ENCODE assay signal across 19 cellular contexts in the genomic region with DNA sequence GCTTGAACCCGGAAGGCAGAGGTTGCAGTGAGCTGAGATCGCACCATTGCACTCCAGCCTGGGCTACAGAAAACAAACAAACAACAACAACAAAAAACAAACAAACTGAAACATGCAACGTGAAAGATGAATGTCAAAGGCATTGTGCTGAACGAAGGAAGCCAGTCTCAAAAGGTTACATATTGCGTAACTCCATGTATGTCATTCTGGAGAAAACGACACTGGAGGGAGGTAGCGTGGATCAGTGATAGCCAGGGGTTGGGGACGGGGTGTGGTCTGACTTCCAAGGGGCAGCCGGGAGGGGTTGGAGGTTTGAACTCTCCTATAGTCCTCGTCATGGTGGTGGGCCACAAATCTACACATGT. TPM values are rescaled to one million over a fixed set of nuclear protein-coding genes. Genes with fewer than 3 reads are reported as not detected.
DNase-seq lines count a peak whose midpoint lies in the region; ATAC-seq, FAIRE-seq and TF ChIP-seq lines count a peak whose summit lies in the region.
"Had no signal": no experiment of that assay in that cellular context is flagged by ENCODE, and none has a peak within 500 bp of the region (broad histone marks: within the 10 kb centered on the region; RNA-seq: fewer than 3 reads in every experiment).

No MANE protein-coding gene starts in this region.

- H3K23me2 ChIP-seq in H1 (ENCODE audit: low read depth, low read length), result no peaks in the 10 kb centered on the region

- TF ChIP-seq CTCF in H1 (IDR thresholded peaks at IDR 0.05; ENCODE audit: control extremely low read depth in 1 of 3, insufficient read depth in 1 of 3, low read depth in 1 of 3, low read length in 3 of 3), result no peak
- TF ChIP-seq CTCF in Caco-2 (IDR thresholded peaks at IDR 0.05; ENCODE audit: insufficient read depth in 1 of 2, low read depth in 1 of 2, low read length in 1 of 2, severe bottlenecking in 1 of 2, unreplicated experiment in 1 of 2), result no peak

- H4K5ac ChIP-seq in H1 (ENCODE audit: insufficient read length, low read depth, low read length), result no peak overlapping the region

- no peak overlapping the region for H3K27ac Mint-ChIP-seq in Caco-2 (ENCODE audit: unreplicated experiment)

- no peak overlapping the region for H2AFZ ChIP-seq in H1 (ENCODE audit: low read length)

- no peak overlapping the region for H3K18ac ChIP-seq in H1 (ENCODE audit: extremely low read depth, low read length)

- no peak for TF ChIP-seq RAD21 in H1 (IDR thresholded peaks at IDR 0.05 in 1 of 2, conservative IDR thresholded peaks at IDR 0.05 in 1 of 2; ENCODE audit: low read depth in 2 of 2, low read length in 2 of 2)

- no peak for FAIRE-seq in H1 (lab: Jason Lieb, UNC)

- no peaks in the 10 kb centered on the region for H3K9me3 Mint-ChIP-seq in Caco-2 (ENCODE audit: unreplicated experiment)
- H3K9me3 Mint-ChIP-seq: CD4-positive, CD25-positive, alpha-beta regulatory T cell had no signal

- POLR2A ChIA-PET in H1 (lab: Charles Lee; ENCODE audit: partially characterized antibody), result no interaction called here
- POLR2A ChIA-PET in Caco-2 (lab: Charles Lee), result no interaction called here

- H3K4me3 Mint-ChIP-seq in Caco-2 (ENCODE audit: unreplicated experiment), result no peak overlapping the region

- no peak overlapping the region for H2BK5ac ChIP-seq in H1 (ENCODE audit: low read depth, low read length)

- peaks cover 5% of the 10 kb centered on the region for H3K36me3 Mint-ChIP-seq in Caco-2 (ENCODE audit: insufficient read depth, unreplicated experiment)
- H3K36me3 Mint-ChIP-seq: CD4-positive, CD25-positive, alpha-beta regulatory T cell had no signal

- H3K9me3 ChIP-seq in BLaER1 treated with 17β-estradiol and CSF1 and Interleukin-3, amounts not matched to agents 10 nM and 100 nM (replicated peaks in 1 of 11), result peaks cover 5 to 47% (median 12%) of the 10 kb centered on the region in 11 experiments; a peak in 18 of 22 replicates
- H3K9me3 ChIP-seq in H1 (ENCODE audit: insufficient read depth in 2 of 2, low read depth in 1 of 2, low read length in 1 of 2), result peaks cover 0 to 3% of the 10 kb centered on the region in 2 experiments; a peak in 1 of 4 replicates
- H3K9me3 ChIP-seq in Caco-2, result no peaks in the 10 kb centered on the region; the same call in 1 of the 2 replicates
- H3K9me3 ChIP-seq: SK-N-SH had no signal

- no peak for TF ChIP-seq EP300 in H1 (IDR thresholded peaks at IDR 0.05; ENCODE audit: borderline replicate concordance in 1 of 2, low read depth in 2 of 2, low read length in 2 of 2)

- intact Hi-C loops in Caco-2 (cut with micrococcal nuclease; ENCODE audit: unreplicated experiment) (no loop called here), Right ventricle myocardium inferior (cut with DNase I) (no loop called here)

- H3K79me2 ChIP-seq in H1 (ENCODE audit: control insufficient read depth in 1 of 2, insufficient read depth in 2 of 2, low read length in 2 of 2), result no peaks in the 10 kb centered on the region

- H4K91ac ChIP-seq in H1 (replicated peaks; ENCODE audit: insufficient read length, low read length), result no peak overlapping the region

- 94% methylated on average over 10 of the region's 10 CpGs; no CpG with 5 or more reads in 1 of the 2 experiments for WGBS in H1 (ENCODE audit: extremely low coverage in 1 of 2, insufficient coverage in 1 of 2, insufficient read length in 1 of 2, insufficient replicate concordance in 2 of 2, low coverage in 1 of 2, low lambda C conversion rate in 2 of 2, missing lambda C conversion rate in 1 of 2), 2 experiments

- H3K4ac ChIP-seq in H1 (replicated peaks; ENCODE audit: insufficient read length, low read depth, low read length), result no peak overlapping the region

- H3K4me1 Mint-ChIP-seq in Caco-2 (ENCODE audit: low read depth, unreplicated experiment), result no peaks in the 10 kb centered on the region
- H3K4me1 Mint-ChIP-seq: CD4-positive, CD25-positive, alpha-beta regulatory T cell had no signal

- no peaks in the 10 kb centered on the region for H3K27me3 Mint-ChIP-seq in Caco-2 (ENCODE audit: insufficient read depth, unreplicated experiment)

- H3K23ac ChIP-seq in H1 (ENCODE audit: insufficient read length), result no peak overlapping the region

- no peak overlapping the region for H2BK12ac ChIP-seq in H1 (ENCODE audit: low read depth, low read length)

- H3K4me3 ChIP-seq in BLaER1 treated with 17β-estradiol and CSF1 and Interleukin-3, amounts not matched to agents 10 nM and 100 nM, result 0 out of 20 replicates have a peak overlapping the region, but pooled peaks of 1 of the 10 experiments have one; percentile 10
- H3K4me3 ChIP-seq in H7 (ENCODE audit: insufficient read depth, low read depth, low read length), result no peak overlapping the region
- H3K4me3 ChIP-seq in H1 (ENCODE audit: extremely low read depth in 1 of 4, insufficient read depth in 2 of 4, low read depth in 3 of 4, low read length in 4 of 4), result no peak overlapping the region
- no peak overlapping the region for H3K4me3 ChIP-seq in Caco-2 (ENCODE audit: low read depth, low read length)

- H4K20me1 ChIP-seq in BLaER1 treated with 17β-estradiol and CSF1 and Interleukin-3, amounts not matched to agents 10 nM and 100 nM, result no peaks in the 10 kb centered on the region
- H4K20me1 ChIP-seq in H1 (replicated peaks in 1 of 2; ENCODE audit: control insufficient read depth in 1 of 2, insufficient read depth in 2 of 2, low read length in 2 of 2), result no peaks in the 10 kb centered on the region

- no peak overlapping the region for H2BK20ac ChIP-seq in H1 (ENCODE audit: low read length)

- H4K8ac ChIP-seq in H1 (ENCODE audit: extremely low read depth, insufficient read depth, low read length), result no peak overlapping the region

- no peaks in the 10 kb centered on the region for H3K79me1 ChIP-seq in H1 (ENCODE audit: low read depth, low read length)

- CTCF ChIA-PET in H1 (lab: Charles Lee; ENCODE audit: partially characterized antibody) (no interaction called here), Caco-2 (lab: Charles Lee) (no interaction called here)

- no peak overlapping the region for H2BK15ac ChIP-seq in H1 (ENCODE audit: low read length)

- no peak overlapping the region for H2AK5ac ChIP-seq in H1 (ENCODE audit: low read depth, low read length)

- peak overlapping the region in 3 of 11 experiments; percentile 26 to 58 (median 54); a peak in 4 of 22 replicates for H3K9ac ChIP-seq in BLaER1 treated with 17β-estradiol and CSF1 and Interleukin-3, amounts not matched to agents 10 nM and 100 nM
- no peak overlapping the region for H3K9ac ChIP-seq in H1 (replicated peaks in 1 of 4; ENCODE audit: extremely low read depth in 1 of 4, low read depth in 3 of 4, low read length in 3 of 4)
- H3K9ac ChIP-seq: SK-N-SH had no signal

- no peak overlapping the region for H3K56ac ChIP-seq in H1 (replicated peaks; ENCODE audit: insufficient read length, low read depth, low read length)

- H3K36me3 ChIP-seq in BLaER1 treated with 17β-estradiol and CSF1 and Interleukin-3, amounts not matched to agents 10 nM and 100 nM, result no peaks in the 10 kb centered on the region
- H3K36me3 ChIP-seq in H7 (replicated peaks; ENCODE audit: control insufficient read depth, insufficient read depth, low read length), result no peaks in the 10 kb centered on the region
- no peaks in the 10 kb centered on the region for H3K36me3 ChIP-seq in H1 (ENCODE audit: control insufficient read depth in 2 of 4, insufficient read depth in 4 of 4, low read length in 3 of 4)
- H3K36me3 ChIP-seq in Caco-2 (ENCODE audit: control insufficient read depth, insufficient read depth, low read length), result no peaks in the 10 kb centered on the region

- ATAC-seq in Right ventricle myocardium inferior (no peak), HG03159 (IDR thresholded peaks at IDR 0.05; ENCODE audit: unreplicated experiment) (no peak)
- ATAC-seq: HCT116, Panc1 had no signal

- peak; percentile 37 for DNase-seq in H7
- DNase-seq in NOMO-1 treated with DMSO at 0.1 percent for 48 hours (lab: John Stamatoyannopoulos, UW; ENCODE audit: unreplicated experiment), result peak; percentile 35
- DNase-seq in H1 (ENCODE audit: low read depth in 1 of 2, low spot score in 2 of 2), result no peak
- no peak for DNase-seq in activated CD4-positive, alpha-beta T cell treated with anti-CD3 and anti-CD28 coated beads, Interleukin-2, amount 50 U/mL, for 4 hours
- no peak for DNase-seq in Caco-2
- DNase-seq in Right ventricle myocardium inferior (ENCODE audit: missing footprints), result no peak
- DNase-seq: CD4-positive, CD25-positive, alpha-beta regulatory T cell; DMS79; KG1; NCI-H1105 treated with DMSO at 0.1 percent for 48 hours; NCI-H187 treated with DMSO at 0.1 percent for 48 hours; NCI-H446; NK-92 treated with Interleukin-12 subunit alpha and Interleukin-12 subunit beta, amount 100 ng/mL, for 24 hours; SK-N-SH had no signal

- peaks cover 15 to 70% (median 39%) of the 10 kb centered on the region in 10 experiments for H3K4me1 ChIP-seq in BLaER1 treated with 17β-estradiol and CSF1 and Interleukin-3, amounts not matched to agents 10 nM and 100 nM
- H3K4me1 ChIP-seq in H1 (replicated peaks in 1 of 4; ENCODE audit: control insufficient read depth in 3 of 4, insufficient read depth in 4 of 4, low read length in 3 of 4) (0 out of 7 replicates have a peak, but pooled peaks cover 0 to 3% (median 0%) of the 10 kb centered on the region in 4 experiments), Caco-2 (no peaks in the 10 kb centered on the region)

- H2BK120ac ChIP-seq in H1 (replicated peaks; ENCODE audit: low read depth, low read length), result no peak overlapping the region

- H3K4me2 ChIP-seq in BLaER1 treated with 17β-estradiol and CSF1 and Interleukin-3, amounts not matched to agents 10 nM and 100 nM, result peak overlapping the region in 10 of 11 experiments; percentile 15 to 77 (median 64); a peak in 18 of 22 replicates
- H3K4me2 ChIP-seq in H1 (ENCODE audit: insufficient read depth in 1 of 2, low read depth in 2 of 2, low read length in 2 of 2), result no peak overlapping the region
- H3K4me2 ChIP-seq: SK-N-SH had no signal

- TF ChIP-seq POLR2A in H1 (IDR thresholded peaks at IDR 0.05; ENCODE audit: control extremely low read depth in 1 of 2, low read depth in 2 of 2, low read length in 2 of 2), result no peak

- peak overlapping the region in 8 of 11 experiments; percentile 59 to 86 (median 74); a peak in 16 of 22 replicates for H3K27ac ChIP-seq in BLaER1 treated with 17β-estradiol and CSF1 and Interleukin-3, amounts not matched to agents 10 nM and 100 nM
- H3K27ac ChIP-seq in H1 (ENCODE audit: low read depth, low read length), result no peak overlapping the region

- H3K14ac ChIP-seq in H1 (ENCODE audit: insufficient read length), result no peak overlapping the region

- peaks cover 0 to 8% (median 7%) of the 10 kb centered on the region in 11 experiments; a peak in 11 of 22 replicates for H3K27me3 ChIP-seq in BLaER1 treated with 17β-estradiol and CSF1 and Interleukin-3, amounts not matched to agents 10 nM and 100 nM
- H3K27me3 ChIP-seq in H7 (ENCODE audit: control insufficient read depth, insufficient read depth, low read length), result no peaks in the 10 kb centered on the region
- no peaks in the 10 kb centered on the region for H3K27me3 ChIP-seq in H1 (replicated peaks in 1 of 4; ENCODE audit: control insufficient read depth in 3 of 4, extremely low read depth in 1 of 4, insufficient read depth in 3 of 4, low read length in 3 of 4)
- no peaks in the 10 kb centered on the region for H3K27me3 ChIP-seq in Caco-2 (replicated peaks; ENCODE audit: control insufficient read depth, insufficient read depth, low read length)

- BruUV-seq in Caco-2 (replicated peaks; lab: Mats Ljungman, UMichigan), result no TSS peak

RNA-seq across cellular contexts. Expression of a gene that starts 12.1 kb away (rescaled TPM):
- total RNA-seq in H7 (2014; rRNA removed; shearing (Covaris generic)), result 40.3 and 40.9 TPM in 2 replicates
- 68.1 and 69.7 TPM in 2 replicates for total RNA-seq in H1 (2021; fragmentation: NEBNext Ultra II Directional; extraction: Animal tissue kit (Norgen Biotek cat#: 25700))
- polyA plus RNA-seq in H1 (2011; rRNA removed), result 38.4 and 60.6 TPM in 2 replicates
- 56.9 TPM for polyA plus RNA-seq in H1 (2011; cell fraction: cytosol; rRNA removed)
- polyA plus RNA-seq in H1 (2011; cell fraction: nucleus; rRNA removed), result 76.4 TPM
- polyA plus RNA-seq in H1 (2012, experiment 1 of 2), result 42.0 to 58.2 TPM (median 56.5 TPM) in 4 replicates
- 44.3 TPM for polyA plus RNA-seq in H1 (2012, experiment 2 of 2)
- polyA plus RNA-seq in H1 (2013, experiment 1 of 2), result 35.2 TPM
- 36.8 TPM for polyA plus RNA-seq in H1 (2013, experiment 2 of 2)
- polyA minus RNA-seq in H1 (2011; rRNA and poly(A)+ RNA removed), result 22.2 and 24.4 TPM in 2 replicates
- 25.7 TPM for polyA minus RNA-seq in H1 (2011; cell fraction: cytosol; rRNA and poly(A)+ RNA removed)
- polyA minus RNA-seq in H1 (2011; cell fraction: nucleus; rRNA and poly(A)+ RNA removed), result 26.3 TPM
- total RNA-seq in Caco-2 (2022) (51.7 and 54.8 TPM in 2 replicates), Right ventricle myocardium inferior (18.2 TPM)

RNA-seq across cellular contexts. Expression of a gene that starts 40.6 kb away (rescaled TPM):
- not detected in 2 replicates for total RNA-seq in H7 (2014; rRNA removed; shearing (Covaris generic))
- total RNA-seq in H1 (2021; fragmentation: NEBNext Ultra II Directional; extraction: Animal tissue kit (Norgen Biotek cat#: 25700)), result 159 and 179 TPM in 2 replicates
- polyA plus RNA-seq in H1 (2011; rRNA removed), result not detected in 2 replicates
- polyA plus RNA-seq in H1 (2011; cell fraction: cytosol; rRNA removed), result not detected
- not detected for polyA plus RNA-seq in H1 (2011; cell fraction: nucleus; rRNA removed)
- polyA plus RNA-seq in H1 (2012, experiment 1 of 2), result not detected in 4 replicates
- not detected for polyA plus RNA-seq in H1 (2012, experiment 2 of 2)
- polyA plus RNA-seq in H1 (2013, experiment 1 of 2), result not detected
- polyA plus RNA-seq in H1 (2013, experiment 2 of 2), result not detected
- polyA minus RNA-seq in H1 (2011; rRNA and poly(A)+ RNA removed), result under 0.01 TPM in 2 replicates
- polyA minus RNA-seq in H1 (2011; cell fraction: cytosol; rRNA and poly(A)+ RNA removed), result 3,004 TPM
- polyA minus RNA-seq in H1 (2011; cell fraction: nucleus; rRNA and poly(A)+ RNA removed), result under 0.01 TPM
- total RNA-seq in Caco-2 (2022) (72.9 and 99.0 TPM in 2 replicates), Right ventricle myocardium inferior (122 TPM)
- total RNA-seq: G401 had no signal
- polyA plus RNA-seq: CD4-positive, CD25-positive, alpha-beta regulatory T cell; SK-N-SH had no signal

RNA-seq across cellular contexts. Expression of a gene that starts 55.9 kb away (rescaled TPM):
- 9.4 and 14.7 TPM in 2 replicates for total RNA-seq in H7 (2014; rRNA removed; shearing (Covaris generic))
- 82.7 and 87.8 TPM in 2 replicates for total RNA-seq in H1 (2021; fragmentation: NEBNext Ultra II Directional; extraction: Animal tissue kit (Norgen Biotek cat#: 25700))
- polyA plus RNA-seq in H1 (2011; rRNA removed), result 31.0 and 38.4 TPM in 2 replicates
- 15.4 TPM for polyA plus RNA-seq in H1 (2011; cell fraction: cytosol; rRNA removed)
- polyA plus RNA-seq in H1 (2011; cell fraction: nucleus; rRNA removed), result 36.5 TPM
- polyA plus RNA-seq in H1 (2012, experiment 1 of 2), result 46.3 to 49.6 TPM (median 47.8 TPM) in 4 replicates
- 24.5 TPM for polyA plus RNA-seq in H1 (2012, experiment 2 of 2)
- 34.4 TPM for polyA plus RNA-seq in H1 (2013, experiment 1 of 2)
- polyA plus RNA-seq in H1 (2013, experiment 2 of 2), result 34.5 TPM
- 15.6 and 21.7 TPM in 2 replicates for polyA minus RNA-seq in H1 (2011; rRNA and poly(A)+ RNA removed)
- 51.7 TPM for polyA minus RNA-seq in H1 (2011; cell fraction: cytosol; rRNA and poly(A)+ RNA removed)
- polyA minus RNA-seq in H1 (2011; cell fraction: nucleus; rRNA and poly(A)+ RNA removed), result 35.8 TPM
- 57.5 and 58.3 TPM in 2 replicates for total RNA-seq in Caco-2 (2022)
- 31.6 TPM for total RNA-seq in Right ventricle myocardium inferior

Comparison
In these comparisons a context has a peak if more than half of its experiments do, and no peak if none do; other contexts are left out.
1. H3K4me2 ChIP-seq: peak in BLaER1 treated with 17β-estradiol and CSF1 and Interleukin-3, amounts not matched to agents 10 nM and 100 nM (10 of 11); none in H1 (0 of 2).
2. DNase-seq: peak in H7 (single experiment) and NOMO-1 treated with DMSO at 0.1 percent for 48 hours (single experiment); none in H1 (0 of 2), activated CD4-positive, alpha-beta T cell treated with anti-CD3 and anti-CD28 coated beads, Interleukin-2, amount 50 U/mL, for 4 hours (0 of 2), Caco-2 (0 of 2) and Right ventricle myocardium inferior (single experiment).
3. RNA of a gene that starts 40.6 kb away (total RNA-seq): 159 to 179 TPM in H1, 122 TPM in Right ventricle myocardium inferior (single experiment) and 72.9 to 99.0 TPM in Caco-2; not detected in H7; every median in the first group is over 10 times any median in the second.